ENCODE assay signal across 8 cellular contexts in the genomic region with DNA sequence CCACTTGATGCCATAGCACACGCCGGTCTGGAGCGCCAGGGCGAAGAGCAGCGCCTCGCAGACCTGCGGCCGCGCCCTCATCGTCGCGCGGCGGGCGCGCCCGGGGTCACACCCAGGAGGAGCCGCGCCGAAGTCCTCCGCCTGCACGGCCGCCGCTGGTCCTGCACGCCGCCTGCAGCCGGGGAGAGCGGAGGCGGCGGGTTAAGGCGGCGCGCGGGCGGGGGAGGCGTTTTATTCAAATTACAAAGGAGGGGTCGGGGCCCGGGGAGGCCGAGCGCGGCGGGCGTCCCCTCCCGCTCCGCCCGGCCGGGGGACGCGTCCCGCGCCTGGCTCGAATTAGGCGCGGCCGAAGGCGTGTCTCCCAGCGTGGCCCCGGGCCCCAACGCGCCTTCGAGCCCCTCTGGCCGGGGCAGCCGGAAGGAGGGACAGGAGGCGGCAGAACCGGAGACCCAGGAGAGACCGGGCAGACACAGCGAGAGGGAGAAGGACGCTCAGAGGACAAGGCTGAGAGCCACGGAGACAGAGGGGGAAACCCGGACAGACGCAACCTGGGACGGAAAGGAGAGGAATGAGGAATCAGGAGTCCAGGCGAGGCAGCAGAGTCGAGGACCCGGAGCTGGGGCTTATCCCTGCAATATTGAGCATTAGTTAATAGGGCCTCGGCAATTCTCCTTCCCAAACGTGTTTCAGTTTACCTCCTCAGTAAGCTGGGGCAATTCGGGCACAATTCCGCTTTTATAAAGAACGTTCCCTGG. TPM values are rescaled to one million over a fixed set of nuclear protein-coding genes. Genes with fewer than 3 reads are reported as not detected.
DNase-seq lines count a peak whose midpoint lies in the region; ATAC-seq, FAIRE-seq and TF ChIP-seq lines count a peak whose summit lies in the region.

A gene (minus strand): TSS at position 176 of the 755 bp plus-strand sequence. CDS start 95 bp downstream, at position 81.

- H3K4me2 ChIP-seq in OCI-LY7 (ENCODE audit: low read length) (peak within 1 kb of the TSS; percentile 28; the same call in 1 of the 2 replicates), GM12878 (ENCODE audit: control insufficient read depth, insufficient read depth) (peak within 1 kb of the TSS; percentile 86)

- H3K27ac Mint-ChIP-seq in immature natural killer cell, result peak within 1 kb of the TSS in 3 of 6 donors; percentile 21 to 69 (median 58)

- POLR2A ChIA-PET in OCI-LY7 (lab: Charles Lee) (interaction anchor here (0.6 kb wide), 1 partner anchor 78 kb away, joined by 3 read pairs; no protein-coding TSS in a partner anchor), GM12878 (lab: Charles Lee) (interaction anchor here (1.1 kb wide), 1 partner anchor 28 kb away, joined by 3 read pairs; no protein-coding TSS in a partner anchor)

- H4K20me1 ChIP-seq in OCI-LY7 (ENCODE audit: insufficient read depth, low read length) (no peaks in the 10 kb centered on the region), GM12878 (ENCODE audit: control insufficient read depth, insufficient read depth) (peaks cover 5% of the 10 kb centered on the region; the same call in 1 of the 2 replicates)

- peaks cover 32 to 44% of the 10 kb centered on the region in 2 experiments for H3K27me3 ChIP-seq in GM12878 (replicated peaks in 1 of 2; ENCODE audit: control insufficient read depth in 2 of 2, insufficient read depth in 2 of 2, low read length in 1 of 2)

- H3K9me3 Mint-ChIP-seq in immature natural killer cell, result no peaks in the 10 kb centered on the region

- ATAC-seq in GM19463 (IDR thresholded peaks at IDR 0.05; ENCODE audit: unreplicated experiment) (peak; percentile 38), GM12878 (peak; percentile 22), GM19395 (IDR thresholded peaks at IDR 0.05; ENCODE audit: unreplicated experiment) (no peak)

- WGBS in GM12878 (ENCODE audit: insufficient coverage, insufficient replicate concordance, low lambda C conversion rate, missing lambda C conversion rate), result 6% methylated on average over 54 of the region's 80 CpGs

- SMC1A ChIA-PET in GM12878 (lab: Charles Lee; ENCODE audit: uncharacterized antibody, unreplicated experiment), result interaction anchor here (0.6 to 4.8 kb wide), 15 partner anchors 8 to 373 kb away, joined by 3 to 61 read pairs (median 6); no protein-coding TSS in a partner anchor

- TF ChIP-seq CTCF in OCI-LY7 (conservative IDR thresholded peaks at IDR 0.05; ENCODE audit: low read length), result no peak
- no peak for TF ChIP-seq CTCF in GM12878 (IDR thresholded peaks at IDR 0.05 in 2 of 3, conservative IDR thresholded peaks at IDR 0.05 in 1 of 3; ENCODE audit: control insufficient read depth in 2 of 3, extremely low read depth in 1 of 3, insufficient read depth in 1 of 3, low read depth in 3 of 3, low read length in 3 of 3)

- CTCF ChIA-PET in OCI-LY7 (lab: Charles Lee; ENCODE audit: unreplicated experiment) (interaction anchor here (2.3 kb wide), 1 partner anchor 112 kb away, joined by 14 read pairs; no protein-coding TSS in a partner anchor), GM12878 (lab: Yijun Ruan, JAX) (interaction anchor here (0.6 to 6.5 kb wide), 29 partner anchors 8 to 481 kb away, joined by 3 to 131 read pairs (median 5); no protein-coding TSS in a partner anchor)

- H3K4me3 ChIP-seq in OCI-LY7 (ENCODE audit: low read depth, low read length, poor library complexity, severe bottlenecking) (no peak within 1 kb of the TSS), GM12878 (peak within 1 kb of the TSS; percentile 50; the same call in 1 of the 2 replicates)

- in situ Hi-C loops in GM12878 (cut with MboI), result no loop called here

- H2AFZ ChIP-seq in OCI-LY7 (ENCODE audit: low read length) (no peak within 1 kb of the TSS), GM12878 (ENCODE audit: control insufficient read depth, low read depth, low read length) (0 out of 2 replicates have a peak within 1 kb of the TSS, but pooled peaks have one; percentile 3)

- H3K27ac ChIP-seq in OCI-LY7 (ENCODE audit: low read depth, low read length, poor library complexity, severe bottlenecking) (no peak within 1 kb of the TSS), GM12878 (ENCODE audit: control insufficient read depth, insufficient read depth) (no peak within 1 kb of the TSS)

- H3K4me3 Mint-ChIP-seq in immature natural killer cell, result peak within 1 kb of the TSS; percentile 82 to 90 (median 89)

- no peaks in the 10 kb centered on the region for H3K9me2 ChIP-seq in OCI-LY7 (ENCODE audit: insufficient read depth, low read length)

- intact Hi-C loops in OCI-LY7 (cut with micrococcal nuclease; ENCODE audit: unreplicated experiment) (loop anchor here (5.0 kb wide), 1 partner anchor 309 kb away; no protein-coding TSS in a partner anchor), GM12878 (cut with micrococcal nuclease; ENCODE audit: unreplicated experiment) (loop anchor here (1.0 to 10.0 kb wide), 6 partner anchors 39 to 476 kb away; no protein-coding TSS in a partner anchor)

- no TSS peak for BruUV-seq in OCI-LY7 (replicated peaks; lab: Mats Ljungman, UMichigan)
- BruUV-seq in GM12878 (replicated peaks; lab: Mats Ljungman, UMichigan), result no TSS peak

- TF ChIP-seq RAD21 in GM12878 (IDR thresholded peaks at IDR 0.05; ENCODE audit: insufficient read depth, low read depth, low read length), result no peak

- no peak for FAIRE-seq in GM12878 (lab: Jason Lieb, UNC)

- no peaks in the 10 kb centered on the region for H3K36me3 Mint-ChIP-seq in immature natural killer cell

- no peak for TF ChIP-seq EP300 in GM12878 (IDR thresholded peaks at IDR 0.05; ENCODE audit: borderline replicate concordance in 1 of 2, control insufficient read depth in 1 of 2, low read depth in 2 of 2, low read length in 2 of 2)

- H3K9me3 ChIP-seq in OCI-LY7 (ENCODE audit: low read length), result no peaks in the 10 kb centered on the region
- H3K9me3 ChIP-seq in GM12878 (replicated peaks; ENCODE audit: control insufficient read depth, insufficient read depth, low read length), result no peaks in the 10 kb centered on the region

- RAD21 ChIA-PET in GM12878 (lab: Charles Lee; ENCODE audit: unreplicated experiment), result interaction anchor here (0.9 to 6.6 kb wide), 16 partner anchors 15 to 927 kb away, joined by 3 to 147 read pairs (median 4); no protein-coding TSS in a partner anchor

- TF ChIP-seq POLR2A in GM12878 (IDR thresholded peaks at IDR 0.05; ENCODE audit: low read depth, low read length), result no peak

- DNase-seq in AG08396 (ENCODE audit: low spot score) (peak; percentile 60), OCI-LY7 (ENCODE audit: low spot score) (no peak), GM12878 (ENCODE audit: low read depth, low spot score) (no peak), immature natural killer cell (peak; percentile 42 to 43 (median 42)), putamen (ENCODE audit: low spot score) (no peak)
- DNase-seq in stimulated activated CD4-positive, alpha-beta T cell treated with anti-CD3 and anti-CD28 coated beads, Interleukin-4, amount 100 ng/mL, for 1 hour, result peak; percentile 30

- H3K27me3 Mint-ChIP-seq in immature natural killer cell (ENCODE audit: low read depth in 3 of 3), result peaks cover 12 to 29% (median 20%) of the 10 kb centered on the region in 3 donors

- no peaks in the 10 kb centered on the region for H3K36me3 ChIP-seq in OCI-LY7 (ENCODE audit: insufficient read depth, low read length)
- H3K36me3 ChIP-seq in GM12878 (ENCODE audit: control insufficient read depth in 2 of 2, insufficient read depth in 2 of 2, low read length in 1 of 2), result no peaks in the 10 kb centered on the region

- H3K79me2 ChIP-seq in OCI-LY7 (ENCODE audit: insufficient read depth, low read depth, low read length) (no peaks in the 10 kb centered on the region), GM12878 (ENCODE audit: control insufficient read depth, insufficient read depth, low read length) (no peaks in the 10 kb centered on the region)

- H3K4me1 ChIP-seq in OCI-LY7 (ENCODE audit: insufficient read depth, low read length, poor library complexity, severe bottlenecking), result no peaks in the 10 kb centered on the region
- H3K4me1 ChIP-seq in GM12878 (ENCODE audit: control insufficient read depth, insufficient read depth, low read length), result peaks cover 17% of the 10 kb centered on the region

- peaks cover 21% of the 10 kb centered on the region in 2 donors for H3K4me1 Mint-ChIP-seq in immature natural killer cell

- no peak within 1 kb of the TSS for H3K9ac ChIP-seq in GM12878 (ENCODE audit: control insufficient read depth, insufficient read depth, low read length)

TF ChIP-seq in GM12878, 131 proteins besides CTCF, POLR2A, EP300 and RAD21 (continues in another document):
- TF ChIP-seq ZNF622 (IDR thresholded peaks at IDR 0.05) (no peak), SMAD1 (IDR thresholded peaks at IDR 0.05; ENCODE audit: low read depth, partially characterized antibody) (no peak)
- TF ChIP-seq, protein P1, sequence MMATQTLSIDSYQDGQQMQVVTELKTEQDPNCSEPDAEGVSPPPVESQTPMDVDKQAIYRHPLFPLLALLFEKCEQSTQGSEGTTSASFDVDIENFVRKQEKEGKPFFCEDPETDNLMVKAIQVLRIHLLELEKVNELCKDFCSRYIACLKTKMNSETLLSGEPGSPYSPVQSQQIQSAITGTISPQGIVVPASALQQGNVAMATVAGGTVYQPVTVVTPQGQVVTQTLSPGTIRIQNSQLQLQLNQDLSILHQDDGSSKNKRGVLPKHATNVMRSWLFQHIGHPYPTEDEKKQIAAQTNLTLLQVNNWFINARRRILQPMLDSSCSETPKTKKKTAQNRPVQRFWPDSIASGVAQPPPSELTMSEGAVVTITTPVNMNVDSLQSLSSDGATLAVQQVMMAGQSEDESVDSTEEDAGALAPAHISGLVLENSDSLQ (IDR thresholded peaks at IDR 0.05), result no peak

RNA-seq across cellular contexts. Expression of the gene that starts here (rescaled TPM):
- total RNA-seq in OCI-LY7 (2014; rRNA removed; shearing (Covaris generic)), result not detected in 2 replicates
- total RNA-seq in OCI-LY7 (2022) (not detected in 2 replicates), GM12878 (2014; rRNA removed) (not detected in 2 replicates), GM12878 (2014; rRNA removed; fragmentation: Illumina TruSeq; extraction: Trizol) (not detected in 2 replicates), GM12878 (2021) (not detected in 2 replicates)
- not detected in 2 replicates for total RNA-seq in GM12878 (2013; cell fraction: nucleolus; rRNA removed)
- polyA plus RNA-seq in GM12878 (2011; ENCODE audit: low read depth), result 0.17 TPM
- polyA plus RNA-seq in GM12878 (2011; rRNA removed) (0.05 TPM in 1 of 2 replicates, not detected in the other), GM12878 (2014; fragmentation: Illumina TruSeq; extraction: Trizol) (not detected in 2 replicates), GM12878 (2014; fragmentation: Nextera tagmentation; extraction: Ambion mirVana) (not detected), GM12878 (2014; rRNA removed) (0.53 TPM in 1 of 2 replicates, not detected in the other), GM12878 (2016; fragmentation: Nextera tagmentation; extraction: Ambion mirVana) (under 1 TPM in 1 of 2 experiments, not detected in 1; 0.19 TPM), immature natural killer cell (1 to 10 TPM in 2 of 3 donors, under 1 TPM in 1; 0.78 to 2.4 (median 1.4) TPM)
- polyA plus RNA-seq in GM12878 (2011; cell fraction: cytosol; rRNA removed), result 0.03 TPM in 1 of 2 replicates, not detected in the other
- 0.15 TPM in 1 of 2 replicates, not detected in the other for polyA plus RNA-seq in GM12878 (2011; cell fraction: nucleus; rRNA removed)
- polyA plus RNA-seq in GM12878 (2012), result 0.27 TPM in 1 of 2 replicates, not detected in the other
- not detected in 2 replicates for polyA minus RNA-seq in GM12878 (2011; rRNA and poly(A)+ RNA removed)
- polyA minus RNA-seq in GM12878 (2011; cell fraction: cytosol; rRNA and poly(A)+ RNA removed), result not detected in 2 replicates
- polyA minus RNA-seq in GM12878 (2011; cell fraction: nucleus; rRNA and poly(A)+ RNA removed), result not detected in 2 replicates

Comparison
In these comparisons a context has a peak if more than half of its experiments do, and no peak if none do; other contexts are left out.
1. Peak in ATAC-seq, H3K4me3 ChIP-seq and H3K4me2 ChIP-seq in GM12878; RNA of the gene not detected or under 1 TPM.
2. DNase-seq: peak in AG08396 (single experiment), immature natural killer cell (3 of 3) and stimulated activated CD4-positive, alpha-beta T cell treated with anti-CD3 and anti-CD28 coated beads, Interleukin-4, amount 100 ng/mL, for 1 hour (single experiment); none in OCI-LY7 (single experiment), GM12878 (single experiment) and putamen (single experiment).